In the genomic region with DNA sequence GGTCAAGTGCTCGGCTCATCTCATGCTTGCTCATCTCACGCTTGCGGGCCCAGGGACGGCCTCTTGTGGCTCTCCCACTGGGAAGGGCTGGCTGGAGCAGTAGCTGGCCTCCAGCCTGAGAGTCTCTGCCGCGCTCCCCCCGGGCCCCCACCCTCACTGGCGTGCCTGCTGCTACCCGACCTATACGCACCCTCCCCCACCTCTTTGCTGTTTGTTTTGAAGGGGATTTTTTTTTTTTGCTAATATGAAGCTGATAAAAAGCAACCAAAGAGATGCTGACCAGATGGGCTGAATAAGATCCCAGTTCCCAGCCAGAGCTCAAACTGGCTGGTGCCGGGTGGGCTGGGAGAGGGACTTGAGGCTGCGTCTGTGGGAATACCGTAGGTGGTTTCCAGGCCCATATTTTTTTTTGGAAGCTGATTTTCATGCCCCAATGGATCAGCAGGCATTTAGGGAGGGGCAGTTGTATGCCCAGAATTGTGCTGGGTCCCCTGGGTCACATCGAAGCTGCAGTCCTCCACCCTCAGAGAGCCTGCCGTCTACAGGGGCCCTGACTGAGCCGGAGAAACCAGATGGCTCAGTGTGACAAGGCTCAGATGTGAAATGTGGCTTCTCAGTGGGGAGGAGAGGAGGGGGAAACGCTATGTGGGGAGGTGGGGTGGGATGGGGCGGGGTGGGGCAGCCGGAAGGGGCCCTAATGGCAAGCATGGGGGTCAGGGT, we compare ENCODE assay signal across 23 cellular contexts.
A peak's percentile ranks its signal among the peaks of the same experiment; 100 is the strongest.
DNase-seq lines count a peak whose midpoint lies in the region; ATAC-seq and TF ChIP-seq lines count a peak whose summit lies in the region.
"Had no signal": no experiment of that assay in that cellular context is flagged by ENCODE, and none has a peak within 500 bp of the region (broad histone marks: within the 10 kb centered on the region; RNA-seq: fewer than 3 reads in every experiment).

No MANE protein-coding gene starts in this region.

- peak overlapping the region; percentile 52 for H3K27ac Mint-ChIP-seq in stimulated activated effector memory CD8-positive, alpha-beta T cell treated with anti-CD3 and anti-CD28 coated beads, Interleukin-12 subunit alpha, Interleukin-12 subunit beta, amount 100 ng/mL, for 72 hours
- H3K27ac Mint-ChIP-seq: activated CD8-positive, alpha-beta T cell treated with anti-CD3 and anti-CD28 coated beads for 36 hours; activated naive CD8-positive, alpha-beta T cell treated with anti-CD3 and anti-CD28 coated beads for 36 hours; T-helper 1 cell treated with Interleukin-12 subunit alpha and Interleukin-12 subunit beta and Interleukin-4 antibody, amounts not matched to agents 30 μg/mL and 1 μg/mL, for 36 hours had no signal

- no peak; the same call in 2 of the 3 replicates for ATAC-seq in SK-N-SH treated with all-trans-retinoic acid at 6 μM for 48 hours
- peak; percentile 54 for ATAC-seq in left ventricle myocardium superior
- ATAC-seq in stimulated activated effector memory CD8-positive, alpha-beta T cell treated with anti-CD3 and anti-CD28 coated beads, Interleukin-12 subunit alpha, Interleukin-12 subunit beta, amount 100 ng/mL, for 72 hours = no peak
- no peak for ATAC-seq in GM21825 (IDR thresholded peaks at IDR 0.05; ENCODE audit: unreplicated experiment)
- ATAC-seq: activated CD8-positive, alpha-beta T cell treated with anti-CD3 and anti-CD28 coated beads for 36 hours; gastroesophageal sphincter had no signal

- DNase-seq in NCI-H1694 (lab: John Stamatoyannopoulos, UW) = peak; percentile 81
- DNase-seq in left ventricle myocardium superior = peak; percentile 52
- DNase-seq in stimulated activated effector memory CD8-positive, alpha-beta T cell treated with anti-CD3 and anti-CD28 coated beads, Interleukin-12 subunit alpha, Interleukin-12 subunit beta, amount 100 ng/mL, for 72 hours (ENCODE audit: low spot score in 2 of 2) = no peak
- DNase-seq in NAMALWA (ENCODE audit: low spot score) = no peak
- no peak for DNase-seq in CD1c-positive myeloid dendritic cell (ENCODE audit: extremely low spot score)
- DNase-seq in kidney glomerular epithelial cell (lab: John Stamatoyannopoulos, UW) = no peak
- DNase-seq: activated CD4-positive, CD25-positive, alpha-beta regulatory T cell treated with anti-CD3 and anti-CD28 coated beads, Interleukin-2, amount 50 U/mL, for 72 hours; activated CD8-positive, alpha-beta T cell treated with anti-CD3 and anti-CD28 coated beads for 36 hours; activated naive CD8-positive, alpha-beta T cell treated with anti-CD3 and anti-CD28 coated beads for 36 hours; central memory CD4-positive, alpha-beta T cell; dermis blood vessel endothelial cell; EL; GOT3; NCI-H1436; NCI-H526 treated with DMSO at 0.1 percent for 48 hours; stimulated activated CD4-positive, alpha-beta T cell treated with anti-CD3 and anti-CD28 coated beads, Interleukin-4, amount 100 ng/mL, for 4 hours; stimulated activated naive CD4-positive, alpha-beta T cell treated with Interleukin-2 at 50 U/mL for 16 hours had no signal

- intact Hi-C loops in left ventricle myocardium superior (cut with micrococcal nuclease) = no loop called here

- peaks cover 5% of the 10 kb centered on the region for H3K9me3 Mint-ChIP-seq in stimulated activated effector memory CD8-positive, alpha-beta T cell treated with anti-CD3 and anti-CD28 coated beads, Interleukin-12 subunit alpha, Interleukin-12 subunit beta, amount 100 ng/mL, for 72 hours

- peaks cover 45% of the 10 kb centered on the region for H3K4me1 Mint-ChIP-seq in stimulated activated effector memory CD8-positive, alpha-beta T cell treated with anti-CD3 and anti-CD28 coated beads, Interleukin-12 subunit alpha, Interleukin-12 subunit beta, amount 100 ng/mL, for 72 hours
- H3K4me1 Mint-ChIP-seq: CD14-positive monocyte had no signal

- H3K4me3 Mint-ChIP-seq in stimulated activated effector memory CD8-positive, alpha-beta T cell treated with anti-CD3 and anti-CD28 coated beads, Interleukin-12 subunit alpha, Interleukin-12 subunit beta, amount 100 ng/mL, for 72 hours = no peak overlapping the region
- H3K4me3 Mint-ChIP-seq: activated CD8-positive, alpha-beta T cell treated with anti-CD3 and anti-CD28 coated beads for 36 hours; activated naive CD8-positive, alpha-beta T cell treated with anti-CD3 and anti-CD28 coated beads for 36 hours; CD14-positive monocyte; nephron; T-helper 1 cell treated with Interleukin-12 subunit alpha and Interleukin-12 subunit beta and Interleukin-4 antibody, amounts not matched to agents 30 μg/mL and 1 μg/mL, for 36 hours had no signal

- peaks cover 16% of the 10 kb centered on the region for H3K36me3 Mint-ChIP-seq in stimulated activated effector memory CD8-positive, alpha-beta T cell treated with anti-CD3 and anti-CD28 coated beads, Interleukin-12 subunit alpha, Interleukin-12 subunit beta, amount 100 ng/mL, for 72 hours

TF ChIP-seq in SK-N-SH treated with all-trans-retinoic acid at 6 μM for 48 hours, 23 proteins besides CTCF, POLR2A, EP300 and RAD21:
- TF ChIP-seq TCF4 (CRISPR knock-in tag; IDR thresholded peaks at IDR 0.05; ENCODE audit: borderline replicate concordance) (peak; percentile 72; the same call in 1 of the 2 replicates), SNAI2 (CRISPR knock-in tag; IDR thresholded peaks at IDR 0.05) (no peak), ESRRG (CRISPR knock-in tag; IDR thresholded peaks at IDR 0.05) (no peak), GLIS3 (CRISPR knock-in tag; IDR thresholded peaks at IDR 0.05) (no peak), ZC3H10 (CRISPR knock-in tag; IDR thresholded peaks at IDR 0.05) (no peak), ZFP3 (CRISPR knock-in tag; IDR thresholded peaks at IDR 0.05) (no peak), RARB (CRISPR knock-in tag; IDR thresholded peaks at IDR 0.05) (no peak), CSDC2 (CRISPR knock-in tag; IDR thresholded peaks at IDR 0.05) (no peak)
- TF ChIP-seq, protein P1, sequence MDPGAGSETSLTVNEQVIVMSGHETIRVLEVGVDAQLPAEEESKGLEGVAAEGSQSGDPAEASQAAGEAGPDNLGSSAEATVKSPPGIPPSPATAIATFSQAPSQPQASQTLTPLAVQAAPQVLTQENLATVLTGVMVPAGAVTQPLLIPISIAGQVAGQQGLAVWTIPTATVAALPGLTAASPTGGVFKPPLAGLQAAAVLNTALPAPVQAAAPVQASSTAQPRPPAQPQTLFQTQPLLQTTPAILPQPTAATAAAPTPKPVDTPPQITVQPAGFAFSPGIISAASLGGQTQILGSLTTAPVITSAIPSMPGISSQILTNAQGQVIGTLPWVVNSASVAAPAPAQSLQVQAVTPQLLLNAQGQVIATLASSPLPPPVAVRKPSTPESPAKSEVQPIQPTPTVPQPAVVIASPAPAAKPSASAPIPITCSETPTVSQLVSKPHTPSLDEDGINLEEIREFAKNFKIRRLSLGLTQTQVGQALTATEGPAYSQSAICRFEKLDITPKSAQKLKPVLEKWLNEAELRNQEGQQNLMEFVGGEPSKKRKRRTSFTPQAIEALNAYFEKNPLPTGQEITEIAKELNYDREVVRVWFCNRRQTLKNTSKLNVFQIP (CRISPR knock-in tag; IDR thresholded peaks at IDR 0.05; ENCODE audit: borderline replicate concordance, low read depth) = no peak
- TF ChIP-seq, protein P2, sequence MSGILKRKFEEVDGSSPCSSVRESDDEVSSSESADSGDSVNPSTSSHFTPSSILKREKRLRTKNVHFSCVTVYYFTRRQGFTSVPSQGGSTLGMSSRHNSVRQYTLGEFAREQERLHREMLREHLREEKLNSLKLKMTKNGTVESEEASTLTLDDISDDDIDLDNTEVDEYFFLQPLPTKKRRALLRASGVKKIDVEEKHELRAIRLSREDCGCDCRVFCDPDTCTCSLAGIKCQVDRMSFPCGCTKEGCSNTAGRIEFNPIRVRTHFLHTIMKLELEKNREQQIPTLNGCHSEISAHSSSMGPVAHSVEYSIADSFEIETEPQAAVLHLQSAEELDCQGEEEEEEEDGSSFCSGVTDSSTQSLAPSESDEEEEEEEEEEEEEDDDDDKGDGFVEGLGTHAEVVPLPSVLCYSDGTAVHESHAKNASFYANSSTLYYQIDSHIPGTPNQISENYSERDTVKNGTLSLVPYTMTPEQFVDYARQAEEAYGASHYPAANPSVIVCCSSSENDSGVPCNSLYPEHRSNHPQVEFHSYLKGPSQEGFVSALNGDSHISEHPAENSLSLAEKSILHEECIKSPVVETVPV (CRISPR knock-in tag; IDR thresholded peaks at IDR 0.05) = no peak
- TF ChIP-seq, protein P3, sequence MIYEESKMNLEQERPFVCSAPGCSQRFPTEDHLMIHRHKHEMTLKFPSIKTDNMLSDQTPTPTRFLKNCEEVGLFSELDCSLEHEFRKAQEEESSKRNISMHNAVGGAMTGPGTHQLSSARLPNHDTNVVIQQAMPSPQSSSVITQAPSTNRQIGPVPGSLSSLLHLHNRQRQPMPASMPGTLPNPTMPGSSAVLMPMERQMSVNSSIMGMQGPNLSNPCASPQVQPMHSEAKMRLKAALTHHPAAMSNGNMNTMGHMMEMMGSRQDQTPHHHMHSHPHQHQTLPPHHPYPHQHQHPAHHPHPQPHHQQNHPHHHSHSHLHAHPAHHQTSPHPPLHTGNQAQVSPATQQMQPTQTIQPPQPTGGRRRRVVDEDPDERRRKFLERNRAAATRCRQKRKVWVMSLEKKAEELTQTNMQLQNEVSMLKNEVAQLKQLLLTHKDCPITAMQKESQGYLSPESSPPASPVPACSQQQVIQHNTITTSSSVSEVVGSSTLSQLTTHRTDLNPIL (CRISPR knock-in tag; IDR thresholded peaks at IDR 0.05; ENCODE audit: low read depth) = no peak
- TF ChIP-seq, protein P4, sequence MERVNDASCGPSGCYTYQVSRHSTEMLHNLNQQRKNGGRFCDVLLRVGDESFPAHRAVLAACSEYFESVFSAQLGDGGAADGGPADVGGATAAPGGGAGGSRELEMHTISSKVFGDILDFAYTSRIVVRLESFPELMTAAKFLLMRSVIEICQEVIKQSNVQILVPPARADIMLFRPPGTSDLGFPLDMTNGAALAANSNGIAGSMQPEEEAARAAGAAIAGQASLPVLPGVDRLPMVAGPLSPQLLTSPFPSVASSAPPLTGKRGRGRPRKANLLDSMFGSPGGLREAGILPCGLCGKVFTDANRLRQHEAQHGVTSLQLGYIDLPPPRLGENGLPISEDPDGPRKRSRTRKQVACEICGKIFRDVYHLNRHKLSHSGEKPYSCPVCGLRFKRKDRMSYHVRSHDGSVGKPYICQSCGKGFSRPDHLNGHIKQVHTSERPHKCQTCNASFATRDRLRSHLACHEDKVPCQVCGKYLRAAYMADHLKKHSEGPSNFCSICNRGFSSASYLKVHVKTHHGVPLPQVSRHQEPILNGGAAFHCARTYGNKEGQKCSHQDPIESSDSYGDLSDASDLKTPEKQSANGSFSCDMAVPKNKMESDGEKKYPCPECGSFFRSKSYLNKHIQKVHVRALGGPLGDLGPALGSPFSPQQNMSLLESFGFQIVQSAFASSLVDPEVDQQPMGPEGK (CRISPR knock-in tag; IDR thresholded peaks at IDR 0.05; ENCODE audit: borderline replicate concordance) = peak; percentile 92
TF ChIP-seq in SK-N-SH treated with all-trans-retinoic acid at 6 μM for 48 hours: peak in this region for 2.

Comparison
In these comparisons a context has a peak if more than half of its experiments do, and no peak if none do; other contexts are left out.
1. DNase-seq: peak in NCI-H1694 (single experiment) and left ventricle myocardium superior (single experiment); none in stimulated activated effector memory CD8-positive, alpha-beta T cell treated with anti-CD3 and anti-CD28 coated beads, Interleukin-12 subunit alpha, Interleukin-12 subunit beta, amount 100 ng/mL, for 72 hours (0 of 2), NAMALWA (single experiment), CD1c-positive myeloid dendritic cell (single experiment) and kidney glomerular epithelial cell (single experiment).